ENCODE assay signal across 11 cellular contexts in the genomic region with DNA sequence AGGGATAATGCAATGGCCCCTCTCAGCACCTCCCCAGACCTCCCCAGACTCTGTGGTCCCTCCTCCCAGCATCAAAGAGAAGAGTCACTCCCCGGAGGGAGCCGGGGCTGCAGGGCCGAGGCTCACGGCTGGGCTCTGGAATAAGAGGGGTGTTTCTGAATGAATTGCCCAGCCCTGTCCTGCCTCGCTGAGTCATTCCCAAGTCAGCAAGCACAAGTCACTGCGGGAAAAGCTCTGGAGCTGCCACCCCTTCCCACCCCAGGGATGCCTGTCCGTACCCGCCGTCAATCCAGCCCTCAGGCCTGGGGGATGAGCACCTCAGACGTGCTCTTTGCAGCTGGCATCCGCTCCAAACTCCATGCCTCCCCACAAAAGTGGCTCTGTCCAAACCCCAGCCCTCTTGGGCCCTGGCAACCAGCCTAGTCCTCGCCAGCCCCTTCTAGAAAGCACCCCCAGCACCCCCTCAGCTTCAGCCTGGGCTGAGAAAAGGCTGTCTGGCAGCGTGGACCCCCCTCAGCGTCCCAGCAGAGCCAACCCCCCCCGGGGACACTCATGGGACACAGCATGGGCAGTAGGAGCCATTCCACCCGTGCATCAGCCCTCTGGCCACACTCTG. TPM values are rescaled to one million over a fixed set of nuclear protein-coding genes. Genes with fewer than 3 reads are reported as not detected.
DNase-seq lines count a peak whose midpoint lies in the region; ATAC-seq and TF ChIP-seq lines count a peak whose summit lies in the region.
"Had no signal": no experiment of that assay in that cellular context is flagged by ENCODE, and none has a peak within 500 bp of the region (broad histone marks: within the 10 kb centered on the region; RNA-seq: fewer than 3 reads in every experiment).

No MANE protein-coding gene starts in this region.

- no peak for ATAC-seq in HG03460 (IDR thresholded peaks at IDR 0.05; ENCODE audit: unreplicated experiment)

- no peaks in the 10 kb centered on the region for H3K4me1 ChIP-seq in HEK293 (ENCODE audit: control insufficient read depth, insufficient read depth, low read length)
- peaks cover 3% of the 10 kb centered on the region for H3K4me1 ChIP-seq in fibroblast of lung (ENCODE audit: control insufficient read depth, extremely low read depth, insufficient read depth, low read length)

- no peak overlapping the region for H3K27ac ChIP-seq in HEK293 (ENCODE audit: extremely low read depth, low read depth, low read length)
- H3K27ac ChIP-seq in fibroblast of lung (ENCODE audit: insufficient read depth, low read length), result no peak overlapping the region
- peak overlapping the region in 17 of 21 experiments; percentile 9 to 81 (median 58) for H3K27ac ChIP-seq in skin epidermis

- H3K79me2 ChIP-seq in fibroblast of lung (ENCODE audit: control insufficient read depth, insufficient read depth, low read length), result no peaks in the 10 kb centered on the region

- CTCF ChIA-PET in HEK293 (lab: Yijun Ruan, JAX), result no interaction called here

- H3K36me3 ChIP-seq in HEK293 (ENCODE audit: control insufficient read depth in 2 of 2, insufficient read depth in 1 of 2, low read length in 2 of 2), result peaks cover 0 to 5% of the 10 kb centered on the region in 2 experiments; a peak in 1 of 3 replicates
- H3K36me3 ChIP-seq in fibroblast of lung (ENCODE audit: control insufficient read depth, insufficient read depth, low read length), result no peaks in the 10 kb centered on the region

- DNase-seq in SW480 (ENCODE audit: low spot score) (peak; percentile 39), fibroblast of lung (ENCODE audit: low read depth in 2 of 2) (peak; percentile 23 to 83), COLO668 (lab: John Stamatoyannopoulos, UW; ENCODE audit: unreplicated experiment) (no peak), D341Med (ENCODE audit: low spot score) (no peak)
- no peak for DNase-seq in activated CD4-positive, alpha-beta T cell treated with anti-CD3 and anti-CD28 coated beads for 1 hour
- DNase-seq: anterior cingulate cortex; NCI-H2029 treated with DMSO at 0.1 percent for 48 hours; stimulated activated naive CD4-positive, alpha-beta T cell had no signal

- no peaks in the 10 kb centered on the region for H3K27me3 ChIP-seq in fibroblast of lung (ENCODE audit: control insufficient read depth, insufficient read depth, low read length)

- H3K9me3 ChIP-seq in HEK293 (ENCODE audit: control insufficient read depth, insufficient read depth, low read depth, low read length), result no peaks in the 10 kb centered on the region
- no peaks in the 10 kb centered on the region for H3K9me3 ChIP-seq in fibroblast of lung (ENCODE audit: control insufficient read depth, insufficient read depth, low read depth, low read length)

- no peak for TF ChIP-seq CTCF in HEK293 (tag by site-specific recombination; IDR thresholded peaks at IDR 0.05)
- TF ChIP-seq CTCF in fibroblast of lung (conservative IDR thresholded peaks at IDR 0.05 in 1 of 2, IDR thresholded peaks at IDR 0.05 in 1 of 2; ENCODE audit: low read depth in 1 of 2, low read length in 2 of 2), result no peak

- H4K20me1 ChIP-seq in fibroblast of lung (ENCODE audit: control insufficient read depth, extremely low read depth, insufficient read depth, low read length), result no peaks in the 10 kb centered on the region

- POLR2A ChIA-PET in HEK293 (lab: Yijun Ruan, JAX), result no interaction called here

- no peak overlapping the region for H3K9ac ChIP-seq in fibroblast of lung (ENCODE audit: insufficient read depth, low read length)

- H2AFZ ChIP-seq in fibroblast of lung (ENCODE audit: low read length), result no peak overlapping the region

- no peak overlapping the region for H3K4me2 ChIP-seq in fibroblast of lung (ENCODE audit: extremely low read depth, insufficient read depth, low read length)

- H3K4me3 ChIP-seq in HEK293 (ENCODE audit: low read depth, low read length), result no peak overlapping the region
- H3K4me3 ChIP-seq in fibroblast of lung (replicated peaks in 1 of 4; ENCODE audit: control extremely low read depth in 1 of 4, insufficient read depth in 1 of 4, low read depth in 3 of 4, low read length in 4 of 4), result no peak overlapping the region
- H3K4me3 ChIP-seq in skin epidermis, result no peak overlapping the region

TF ChIP-seq in HEK293, 187 proteins besides CTCF, POLR2A, EP300 and RAD21:
- TF ChIP-seq GLIS1 (tag by site-specific recombination; IDR thresholded peaks at IDR 0.05) (peak; percentile 35; the same call in 1 of the 2 replicates), ZNF112 (tag by site-specific recombination; IDR thresholded peaks at IDR 0.05) (no peak), ZNF488 (tag by site-specific recombination; IDR thresholded peaks at IDR 0.05) (no peak)
- TF ChIP-seq, protein P1, sequence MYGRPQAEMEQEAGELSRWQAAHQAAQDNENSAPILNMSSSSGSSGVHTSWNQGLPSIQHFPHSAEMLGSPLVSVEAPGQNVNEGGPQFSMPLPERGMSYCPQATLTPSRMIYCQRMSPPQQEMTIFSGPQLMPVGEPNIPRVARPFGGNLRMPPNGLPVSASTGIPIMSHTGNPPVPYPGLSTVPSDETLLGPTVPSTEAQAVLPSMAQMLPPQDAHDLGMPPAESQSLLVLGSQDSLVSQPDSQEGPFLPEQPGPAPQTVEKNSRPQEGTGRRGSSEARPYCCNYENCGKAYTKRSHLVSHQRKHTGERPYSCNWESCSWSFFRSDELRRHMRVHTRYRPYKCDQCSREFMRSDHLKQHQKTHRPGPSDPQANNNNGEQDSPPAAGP (tag by site-specific recombination; IDR thresholded peaks at IDR 0.05), result 0 out of 2 replicates have a peak, but pooled peaks have one; percentile 28
- TF ChIP-seq, protein P2, sequence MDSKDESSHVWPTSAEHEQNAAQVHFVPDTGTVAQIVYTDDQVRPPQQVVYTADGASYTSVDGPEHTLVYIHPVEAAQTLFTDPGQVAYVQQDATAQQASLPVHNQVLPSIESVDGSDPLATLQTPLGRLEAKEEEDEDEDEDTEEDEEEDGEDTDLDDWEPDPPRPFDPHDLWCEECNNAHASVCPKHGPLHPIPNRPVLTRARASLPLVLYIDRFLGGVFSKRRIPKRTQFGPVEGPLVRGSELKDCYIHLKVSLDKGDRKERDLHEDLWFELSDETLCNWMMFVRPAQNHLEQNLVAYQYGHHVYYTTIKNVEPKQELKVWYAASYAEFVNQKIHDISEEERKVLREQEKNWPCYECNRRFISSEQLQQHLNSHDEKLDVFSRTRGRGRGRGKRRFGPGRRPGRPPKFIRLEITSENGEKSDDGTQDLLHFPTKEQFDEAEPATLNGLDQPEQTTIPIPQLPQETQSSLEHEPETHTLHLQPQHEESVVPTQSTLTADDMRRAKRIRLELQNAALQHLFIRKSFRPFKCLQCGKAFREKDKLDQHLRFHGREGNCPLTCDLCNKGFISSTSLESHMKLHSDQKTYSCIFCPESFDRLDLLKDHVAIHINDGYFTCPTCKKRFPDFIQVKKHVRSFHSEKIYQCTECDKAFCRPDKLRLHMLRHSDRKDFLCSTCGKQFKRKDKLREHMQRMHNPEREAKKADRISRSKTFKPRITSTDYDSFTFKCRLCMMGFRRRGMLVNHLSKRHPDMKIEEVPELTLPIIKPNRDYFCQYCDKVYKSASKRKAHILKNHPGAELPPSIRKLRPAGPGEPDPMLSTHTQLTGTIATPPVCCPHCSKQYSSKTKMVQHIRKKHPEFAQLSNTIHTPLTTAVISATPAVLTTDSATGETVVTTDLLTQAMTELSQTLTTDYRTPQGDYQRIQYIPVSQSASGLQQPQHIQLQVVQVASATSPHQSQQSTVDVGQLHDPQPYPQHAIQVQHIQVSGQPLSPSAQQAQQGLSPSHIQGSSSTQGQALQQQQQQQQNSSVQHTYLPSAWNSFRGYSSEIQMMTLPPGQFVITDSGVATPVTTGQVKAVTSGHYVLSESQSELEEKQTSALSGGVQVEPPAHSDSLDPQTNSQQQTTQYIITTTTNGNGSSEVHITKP (tag by site-specific recombination; IDR thresholded peaks at IDR 0.05), result peak; percentile 58
TF ChIP-seq in HEK293: peak in this region for 3.

RNA-seq across cellular contexts. Expression of gene CELSR1, which starts 22.7 kb away (rescaled TPM):
- 1.8 and 2.1 TPM in 2 replicates for total RNA-seq in fibroblast of lung
- polyA plus RNA-seq in fibroblast of lung, result 0.07 and 1.2 TPM in 2 replicates
- polyA plus RNA-seq in fibroblast of lung (2012), result 0.13 and 1.4 TPM in 2 replicates
- 5.7 and 5.9 TPM in 2 replicates for polyA minus RNA-seq in fibroblast of lung (ENCODE audit: low replicate concordance)

Comparison
In these comparisons a context has a peak if more than half of its experiments do, and no peak if none do; other contexts are left out.
1. H3K27ac ChIP-seq: peak in skin epidermis (17 of 21); none in HEK293 (single experiment) and fibroblast of lung (single experiment).
2. DNase-seq: peak in SW480 (single experiment) and fibroblast of lung (2 of 2); none in COLO668 (single experiment), D341Med (single experiment) and activated CD4-positive, alpha-beta T cell treated with anti-CD3 and anti-CD28 coated beads for 1 hour (single experiment).